ENCODE assay signal across 13 cellular contexts in genomic region chr22:45170001-45170466, GRCh38. TPM values are rescaled to one million over a fixed set of nuclear protein-coding genes. Genes with fewer than 3 reads are reported as not detected.
DNase-seq lines count a peak whose midpoint lies in the region; ATAC-seq and TF ChIP-seq lines count a peak whose summit lies in the region.
"Had no signal": no experiment of that assay in that cellular context is flagged by ENCODE, and none has a peak within 500 bp of the region (broad histone marks: within the 10 kb centered on the region; RNA-seq: fewer than 3 reads in every experiment).

No MANE protein-coding gene starts in this region.

- peak overlapping the region; percentile 78 for H3K27ac ChIP-seq in CD4-positive, CD25-positive, alpha-beta regulatory T cell (ENCODE audit: insufficient read depth, low read length, poor library complexity, severe bottlenecking)
- no peak overlapping the region for H3K27ac ChIP-seq in dorsolateral prefrontal cortex

- peak overlapping the region; percentile 59 for H3K4me3 ChIP-seq in CD4-positive, CD25-positive, alpha-beta regulatory T cell (ENCODE audit: low read depth, low read length)
- H3K4me3 ChIP-seq in NB4 (ENCODE audit: low read depth, low read length) (no peak overlapping the region), dorsolateral prefrontal cortex (no peak overlapping the region)
- H3K4me3 ChIP-seq: heart right ventricle had no signal

- H3K27ac Mint-ChIP-seq in CD4-positive, CD25-positive, alpha-beta regulatory T cell: peak overlapping the region; percentile 88 to 90 (median 90)
- H3K27ac Mint-ChIP-seq: B cell had no signal

- peaks cover 79% of the 10 kb centered on the region for H3K4me1 ChIP-seq in CD4-positive, CD25-positive, alpha-beta regulatory T cell (ENCODE audit: control insufficient read depth, insufficient read depth, low read length, poor library complexity, severe bottlenecking)

- peak in 2 of 3 donors; percentile 11 to 50 for DNase-seq in CD4-positive, CD25-positive, alpha-beta regulatory T cell
- DNase-seq in NB4 (ENCODE audit: low read depth) (peak; percentile 50), islet precursor cell (peak; percentile 85), pons (ENCODE audit: low spot score) (no peak), dorsolateral prefrontal cortex (no peak)
- DNase-seq in activated T-cell treated with anti-CD3 and anti-CD28 coated beads, Interleukin-2, amount 50 U/mL, for 4 hours: no peak
- no peak for DNase-seq in NK-92 treated with Interleukin-12 subunit alpha and Interleukin-12 subunit beta, amount 100 ng/mL, for 24 hours (lab: John Stamatoyannopoulos, UW)
- DNase-seq: activated gamma-delta T cell treated with Interleukin-2 at 50 U/mL for 16 hours, heart right ventricle, Karpas-422, NCI-H526 treated with DMSO at 0.1 percent for 48 hours had no signal

- TF ChIP-seq POLR2A in NB4 (IDR thresholded peaks at IDR 0.05; ENCODE audit: extremely low read depth, insufficient read length): no peak

- H3K4me1 Mint-ChIP-seq in CD4-positive, CD25-positive, alpha-beta regulatory T cell: peaks cover 52 to 91% (median 77%) of the 10 kb centered on the region in 4 donors
- peaks cover 81% of the 10 kb centered on the region for H3K4me1 Mint-ChIP-seq in activated T-cell treated with anti-CD3 and anti-CD28 coated beads, Interleukin-2, amount 50 U/mL, for 4 hours (ENCODE audit: low read depth)

- no peaks in the 10 kb centered on the region for H3K27me3 ChIP-seq in CD4-positive, CD25-positive, alpha-beta regulatory T cell (ENCODE audit: control insufficient read depth, insufficient read depth, low read length)
- no peaks in the 10 kb centered on the region for H3K27me3 ChIP-seq in dorsolateral prefrontal cortex
- H3K27me3 ChIP-seq: heart right ventricle had no signal

- no peak for TF ChIP-seq CTCF in NB4 (IDR thresholded peaks at IDR 0.05; ENCODE audit: low read depth, low read length)
- TF ChIP-seq CTCF in dorsolateral prefrontal cortex (IDR thresholded peaks at IDR 0.05 in 54 of 56, conservative IDR thresholded peaks at IDR 0.05 in 2 of 56; ENCODE audit: low read depth in 1 of 56, partially characterized antibody in 56 of 56): no peak

- peaks cover 58% of the 10 kb centered on the region for H3K36me3 Mint-ChIP-seq in CD4-positive, CD25-positive, alpha-beta regulatory T cell
- peaks cover 57% of the 10 kb centered on the region for H3K36me3 Mint-ChIP-seq in activated T-cell treated with anti-CD3 and anti-CD28 coated beads, Interleukin-2, amount 50 U/mL, for 4 hours (ENCODE audit: insufficient read depth)

- intact Hi-C loops in dorsolateral prefrontal cortex (cut with DNase I): no loop called here

- H3K36me3 ChIP-seq in CD4-positive, CD25-positive, alpha-beta regulatory T cell (ENCODE audit: control insufficient read depth, insufficient read depth, low read length): peaks cover 59% of the 10 kb centered on the region

- peak overlapping the region; percentile 58 to 84 (median 74) for H3K4me3 Mint-ChIP-seq in CD4-positive, CD25-positive, alpha-beta regulatory T cell
- H3K4me3 Mint-ChIP-seq in activated T-cell treated with anti-CD3 and anti-CD28 coated beads, Interleukin-2, amount 50 U/mL, for 4 hours: peak overlapping the region; percentile 60
- H3K4me3 Mint-ChIP-seq: B cell had no signal

- no peaks in the 10 kb centered on the region for H3K27me3 Mint-ChIP-seq in CD4-positive, CD25-positive, alpha-beta regulatory T cell
- H3K27me3 Mint-ChIP-seq in activated T-cell treated with anti-CD3 and anti-CD28 coated beads, Interleukin-2, amount 50 U/mL, for 4 hours (ENCODE audit: low read depth): no peaks in the 10 kb centered on the region
- H3K27me3 Mint-ChIP-seq: B cell had no signal

- no peak for ATAC-seq in CD4-positive, CD25-positive, alpha-beta regulatory T cell (ENCODE audit: low read depth in 2 of 2)
- ATAC-seq in activated T-cell treated with anti-CD3 and anti-CD28 coated beads, Interleukin-2, amount 50 U/mL, for 4 hours: peak; percentile 86 to 88
- ATAC-seq in GM19452 (IDR thresholded peaks at IDR 0.05; ENCODE audit: unreplicated experiment): no peak
- ATAC-seq: heart right ventricle had no signal

- H3K9me3 ChIP-seq in CD4-positive, CD25-positive, alpha-beta regulatory T cell (ENCODE audit: control insufficient read depth in 2 of 2, low read length in 2 of 2): no peaks in the 10 kb centered on the region
- H3K9me3 ChIP-seq: heart right ventricle had no signal

- no peaks in the 10 kb centered on the region for H3K9me3 Mint-ChIP-seq in CD4-positive, CD25-positive, alpha-beta regulatory T cell
- H3K9me3 Mint-ChIP-seq in activated T-cell treated with anti-CD3 and anti-CD28 coated beads, Interleukin-2, amount 50 U/mL, for 4 hours: no peaks in the 10 kb centered on the region

RNA-seq across cellular contexts. Expression of gene NUP50, which starts 6.3 kb away (rescaled TPM):
- 98.8 TPM for total RNA-seq in CD4-positive, CD25-positive, alpha-beta regulatory T cell
- 10 to 100 TPM; 52.0 to 70.1 (median 65.2) TPM for polyA plus RNA-seq in CD4-positive, CD25-positive, alpha-beta regulatory T cell
- total RNA-seq in activated T-cell treated with anti-CD3 and anti-CD28 coated beads, Interleukin-2, amount 50 U/mL, for 4 hours: 100 to 1,000 TPM; 155 to 164 (median 163) TPM
- 10 to 100 TPM; 27.1 to 82.5 (median 51.9) TPM for total RNA-seq in dorsolateral prefrontal cortex

Comparison
In these comparisons a context has a peak if more than half of its experiments do, and no peak if none do; other contexts are left out.
1. ATAC-seq: peak in activated T-cell treated with anti-CD3 and anti-CD28 coated beads, Interleukin-2, amount 50 U/mL, for 4 hours (2 of 2); none in CD4-positive, CD25-positive, alpha-beta regulatory T cell (0 of 2) and GM19452 (single experiment).
2. DNase-seq: peak in CD4-positive, CD25-positive, alpha-beta regulatory T cell (2 of 3), NB4 (single experiment) and islet precursor cell (single experiment); none in activated T-cell treated with anti-CD3 and anti-CD28 coated beads, Interleukin-2, amount 50 U/mL, for 4 hours (single experiment), NK-92 treated with Interleukin-12 subunit alpha and Interleukin-12 subunit beta, amount 100 ng/mL, for 24 hours (single experiment), pons (single experiment) and dorsolateral prefrontal cortex (0 of 10).